ENCODE assay signal across 1 cellular context in the genomic region with DNA sequence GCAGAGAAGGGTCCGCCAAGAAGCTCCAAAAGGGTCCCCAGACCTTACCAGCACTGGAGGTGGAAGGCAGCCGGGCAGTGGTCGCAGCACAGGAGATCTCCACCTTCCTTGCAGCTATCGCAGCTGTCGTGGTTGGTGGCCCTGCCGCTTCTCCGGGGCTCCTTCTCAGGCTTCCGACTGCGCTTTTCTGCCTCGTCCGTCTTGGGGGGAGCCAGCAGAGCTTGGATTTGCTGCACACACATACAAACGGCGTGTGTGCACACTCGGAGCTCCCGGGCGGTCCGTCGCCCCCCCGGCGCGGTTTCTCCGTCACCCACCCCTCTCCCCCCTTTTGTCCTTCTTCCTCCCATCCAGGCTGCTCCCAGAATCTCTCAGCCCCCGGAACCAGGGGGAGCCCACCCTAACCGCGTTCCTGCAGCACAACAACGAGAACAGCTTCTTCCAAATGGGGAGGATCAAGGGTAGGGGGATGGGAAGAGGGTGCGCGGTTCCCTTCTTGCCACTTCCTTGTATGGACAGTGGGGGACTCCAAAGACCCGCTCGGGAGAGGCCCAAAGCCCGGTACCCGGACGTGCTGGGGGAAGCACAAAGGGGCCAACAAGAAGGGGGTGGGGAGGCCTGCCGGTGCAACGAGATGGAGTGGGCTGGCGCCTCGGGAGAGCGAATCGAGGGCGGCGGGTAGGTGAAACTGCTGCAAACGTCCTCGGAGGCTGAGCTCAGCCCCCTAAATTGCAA.
TF ChIP-seq lines count a peak whose summit lies in the region.

No MANE protein-coding gene starts in this region.

TF ChIP-seq in HEK293, 187 proteins besides CTCF, POLR2A, EP300 and RAD21 (continued from another document):
- TF ChIP-seq GLIS1 (tag by site-specific recombination; IDR thresholded peaks at IDR 0.05) (peak; percentile 16; the same call in 1 of the 2 replicates), ZNF10 (tag by site-specific recombination; IDR thresholded peaks at IDR 0.05) (no peak), ZIC2 (tag by site-specific recombination; IDR thresholded peaks at IDR 0.05) (no peak; the same call in 1 of the 2 replicates), ZNF600 (tag by site-specific recombination; IDR thresholded peaks at IDR 0.05) (peak; percentile 81; the same call in 1 of the 2 replicates), ZNF423 (tag by site-specific recombination; IDR thresholded peaks at IDR 0.05) (peak; percentile 76; the same call in 1 of the 2 replicates), ZNF404 (tag by site-specific recombination; IDR thresholded peaks at IDR 0.05) (no peak), ZNF114 (tag by site-specific recombination; IDR thresholded peaks at IDR 0.05) (no peak), ZNF837 (tag by site-specific recombination; IDR thresholded peaks at IDR 0.05) (0 out of 2 replicates have a peak, but pooled peaks have one; percentile 17), EGR2 (tag by site-specific recombination; IDR thresholded peaks at IDR 0.05; ENCODE audit: low read depth) (peak; percentile 55), ZNF324 (tag by site-specific recombination; IDR thresholded peaks at IDR 0.05) (0 out of 2 replicates have a peak, but pooled peaks have one; percentile 59), ZBTB17 (tag by site-specific recombination; IDR thresholded peaks at IDR 0.05) (peak; percentile 31; the same call in 1 of the 2 replicates), MYNN (tag by site-specific recombination; IDR thresholded peaks at IDR 0.05; ENCODE audit: borderline replicate concordance) (no peak), HOXD13 (CRISPR knock-in tag; IDR thresholded peaks at IDR 0.05; ENCODE audit: borderline replicate concordance) (no peak), SP2 (tag by site-specific recombination; IDR thresholded peaks at IDR 0.05) (peak; percentile 75), HOXC10 (CRISPR knock-in tag; IDR thresholded peaks at IDR 0.05) (no peak)
- TF ChIP-seq, protein P1, sequence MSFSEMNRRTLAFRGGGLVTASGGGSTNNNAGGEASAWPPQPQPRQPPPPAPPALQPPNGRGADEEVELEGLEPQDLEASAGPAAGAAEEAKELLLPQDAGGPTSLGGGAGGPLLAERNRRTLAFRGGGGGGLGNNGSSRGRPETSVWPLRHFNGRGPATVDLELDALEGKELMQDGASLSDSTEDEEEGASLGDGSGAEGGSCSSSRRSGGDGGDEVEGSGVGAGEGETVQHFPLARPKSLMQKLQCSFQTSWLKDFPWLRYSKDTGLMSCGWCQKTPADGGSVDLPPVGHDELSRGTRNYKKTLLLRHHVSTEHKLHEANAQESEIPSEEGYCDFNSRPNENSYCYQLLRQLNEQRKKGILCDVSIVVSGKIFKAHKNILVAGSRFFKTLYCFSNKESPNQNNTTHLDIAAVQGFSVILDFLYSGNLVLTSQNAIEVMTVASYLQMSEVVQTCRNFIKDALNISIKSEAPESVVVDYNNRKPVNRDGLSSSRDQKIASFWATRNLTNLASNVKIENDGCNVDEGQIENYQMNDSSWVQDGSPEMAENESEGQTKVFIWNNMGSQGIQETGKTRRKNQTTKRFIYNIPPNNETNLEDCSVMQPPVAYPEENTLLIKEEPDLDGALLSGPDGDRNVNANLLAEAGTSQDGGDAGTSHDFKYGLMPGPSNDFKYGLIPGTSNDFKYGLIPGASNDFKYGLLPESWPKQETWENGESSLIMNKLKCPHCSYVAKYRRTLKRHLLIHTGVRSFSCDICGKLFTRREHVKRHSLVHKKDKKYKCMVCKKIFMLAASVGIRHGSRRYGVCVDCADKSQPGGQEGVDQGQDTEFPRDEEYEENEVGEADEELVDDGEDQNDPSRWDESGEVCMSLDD (tag by site-specific recombination; IDR thresholded peaks at IDR 0.05): peak; percentile 59
- TF ChIP-seq, protein P2, sequence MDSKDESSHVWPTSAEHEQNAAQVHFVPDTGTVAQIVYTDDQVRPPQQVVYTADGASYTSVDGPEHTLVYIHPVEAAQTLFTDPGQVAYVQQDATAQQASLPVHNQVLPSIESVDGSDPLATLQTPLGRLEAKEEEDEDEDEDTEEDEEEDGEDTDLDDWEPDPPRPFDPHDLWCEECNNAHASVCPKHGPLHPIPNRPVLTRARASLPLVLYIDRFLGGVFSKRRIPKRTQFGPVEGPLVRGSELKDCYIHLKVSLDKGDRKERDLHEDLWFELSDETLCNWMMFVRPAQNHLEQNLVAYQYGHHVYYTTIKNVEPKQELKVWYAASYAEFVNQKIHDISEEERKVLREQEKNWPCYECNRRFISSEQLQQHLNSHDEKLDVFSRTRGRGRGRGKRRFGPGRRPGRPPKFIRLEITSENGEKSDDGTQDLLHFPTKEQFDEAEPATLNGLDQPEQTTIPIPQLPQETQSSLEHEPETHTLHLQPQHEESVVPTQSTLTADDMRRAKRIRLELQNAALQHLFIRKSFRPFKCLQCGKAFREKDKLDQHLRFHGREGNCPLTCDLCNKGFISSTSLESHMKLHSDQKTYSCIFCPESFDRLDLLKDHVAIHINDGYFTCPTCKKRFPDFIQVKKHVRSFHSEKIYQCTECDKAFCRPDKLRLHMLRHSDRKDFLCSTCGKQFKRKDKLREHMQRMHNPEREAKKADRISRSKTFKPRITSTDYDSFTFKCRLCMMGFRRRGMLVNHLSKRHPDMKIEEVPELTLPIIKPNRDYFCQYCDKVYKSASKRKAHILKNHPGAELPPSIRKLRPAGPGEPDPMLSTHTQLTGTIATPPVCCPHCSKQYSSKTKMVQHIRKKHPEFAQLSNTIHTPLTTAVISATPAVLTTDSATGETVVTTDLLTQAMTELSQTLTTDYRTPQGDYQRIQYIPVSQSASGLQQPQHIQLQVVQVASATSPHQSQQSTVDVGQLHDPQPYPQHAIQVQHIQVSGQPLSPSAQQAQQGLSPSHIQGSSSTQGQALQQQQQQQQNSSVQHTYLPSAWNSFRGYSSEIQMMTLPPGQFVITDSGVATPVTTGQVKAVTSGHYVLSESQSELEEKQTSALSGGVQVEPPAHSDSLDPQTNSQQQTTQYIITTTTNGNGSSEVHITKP (tag by site-specific recombination; IDR thresholded peaks at IDR 0.05): peak; percentile 98
- TF ChIP-seq, protein P3, sequence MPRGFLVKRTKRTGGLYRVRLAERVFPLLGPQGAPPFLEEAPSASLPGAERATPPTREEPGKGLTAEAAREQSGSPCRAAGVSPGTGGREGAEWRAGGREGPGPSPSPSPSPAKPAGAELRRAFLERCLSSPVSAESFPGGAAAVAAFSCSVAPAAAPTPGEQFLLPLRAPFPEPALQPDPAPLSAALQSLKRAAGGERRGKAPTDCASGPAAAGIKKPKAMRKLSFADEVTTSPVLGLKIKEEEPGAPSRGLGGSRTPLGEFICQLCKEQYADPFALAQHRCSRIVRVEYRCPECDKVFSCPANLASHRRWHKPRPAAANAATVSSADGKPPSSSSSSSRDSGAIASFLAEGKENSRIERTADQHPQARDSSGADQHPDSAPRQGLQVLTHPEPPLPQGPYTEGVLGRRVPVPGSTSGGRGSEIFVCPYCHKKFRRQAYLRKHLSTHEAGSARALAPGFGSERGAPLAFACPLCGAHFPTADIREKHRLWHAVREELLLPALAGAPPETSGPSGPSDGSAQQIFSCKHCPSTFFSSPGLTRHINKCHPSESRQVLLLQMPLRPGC (tag by site-specific recombination; IDR thresholded peaks at IDR 0.05): peak; percentile 92; the same call in 1 of the 2 replicates
